Comparison of ENCODE assay signal across 15 cellular contexts in the genomic region with DNA sequence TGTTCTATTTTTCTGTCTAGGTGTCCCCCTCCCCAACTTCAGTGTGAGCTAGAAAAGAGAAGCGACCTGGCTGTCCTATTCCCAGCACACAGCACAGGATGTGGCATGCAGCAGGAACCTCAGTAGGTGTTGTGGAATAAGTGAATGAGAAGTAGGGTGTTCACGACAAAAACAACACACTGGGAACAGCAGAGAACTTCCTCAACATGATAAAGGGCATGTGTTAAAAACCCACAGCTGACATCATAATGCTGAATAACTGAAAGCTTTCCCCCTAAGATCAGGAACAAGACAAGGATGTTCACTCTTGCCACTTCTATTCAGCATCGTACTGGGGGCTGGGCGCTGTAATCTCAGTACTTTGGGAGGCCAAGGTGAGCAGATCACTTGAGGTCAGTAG.
"Had no signal": no experiment of that assay in that cellular context is flagged by ENCODE, and none has a peak within 500 bp of the region (broad histone marks: within the 10 kb centered on the region; RNA-seq: fewer than 3 reads in every experiment).

No MANE protein-coding gene starts in this region.

- H3K36me3 Mint-ChIP-seq: activated naive CD4-positive, alpha-beta T cell treated with anti-CD3 and anti-CD28 coated beads, Interleukin-2, amount 10 ng/mL, durations not matched to agents 7 days and 5 days had no signal

- H3K27ac Mint-ChIP-seq: activated naive CD4-positive, alpha-beta T cell treated with anti-CD3 and anti-CD28 coated beads, Interleukin-2, amount 10 ng/mL, durations not matched to agents 7 days and 5 days; dendritic cell treated with granulocyte-macrophage colony-stimulating factor and Interleukin-4, amounts not matched to agents 40 ng/mL and 50 ng/mL, for 4 days; nephron; T-helper 1 cell treated with Interleukin-12 subunit alpha and Interleukin-12 subunit beta and Interleukin-4 antibody, amounts not matched to agents 30 μg/mL and 1 μg/mL, for 36 hours had no signal

- H3K4me3 Mint-ChIP-seq: activated naive CD4-positive, alpha-beta T cell treated with anti-CD3 and anti-CD28 coated beads, Interleukin-2, amount 10 ng/mL, durations not matched to agents 7 days and 5 days; central memory CD8-positive, alpha-beta T cell; dendritic cell treated with granulocyte-macrophage colony-stimulating factor and Interleukin-4, amounts not matched to agents 40 ng/mL and 50 ng/mL, for 4 days; nephron; T-helper 1 cell treated with Interleukin-12 subunit alpha and Interleukin-12 subunit beta and Interleukin-4 antibody, amounts not matched to agents 30 μg/mL and 1 μg/mL, for 36 hours had no signal

- H3K9me3 Mint-ChIP-seq: activated naive CD4-positive, alpha-beta T cell treated with anti-CD3 and anti-CD28 coated beads, Interleukin-2, amount 10 ng/mL, durations not matched to agents 7 days and 5 days; dendritic cell treated with granulocyte-macrophage colony-stimulating factor and Interleukin-4, amounts not matched to agents 40 ng/mL and 50 ng/mL, for 4 days had no signal

- ATAC-seq: body of pancreas, left ventricle myocardium superior had no signal

- DNase-seq: activated CD4-positive, alpha-beta T cell treated with anti-CD3 and anti-CD28 coated beads, Interleukin-2, amount 50 U/mL, for 48 hours; activated CD4-positive, CD25-positive, alpha-beta regulatory T cell treated with anti-CD3 and anti-CD28 coated beads, Interleukin-2, amount 50 U/mL, for 72 hours; activated CD8-positive, alpha-beta memory T cell treated with anti-CD3 and anti-CD28 coated beads, Interleukin-2, amount 50 U/mL, for 4 hours; activated naive CD4-positive, alpha-beta T cell treated with anti-CD3 and anti-CD28 coated beads, Interleukin-2, amount 10 ng/mL, durations not matched to agents 7 days and 5 days; body of pancreas; glutamatergic neuron; left ventricle myocardium superior; mesenchymal stem cell; stimulated activated CD4-positive, alpha-beta T cell treated with anti-CD3 and anti-CD28 coated beads, Interleukin-2, amount 100 ng/mL, for 48 hours; stimulated activated naive CD4-positive, alpha-beta T cell treated with Interleukin-2 at 50 U/mL for 16 hours; upper lobe of left lung had no signal

- H3K4me1 Mint-ChIP-seq: activated naive CD4-positive, alpha-beta T cell treated with anti-CD3 and anti-CD28 coated beads, Interleukin-2, amount 10 ng/mL, durations not matched to agents 7 days and 5 days; nephron had no signal
